In genomic region chr9:17628617-17629016, GRCh38 we compare ENCODE assay signal across 2 cellular contexts.
TF ChIP-seq lines count a peak whose summit lies in the region.

No MANE protein-coding gene starts in this region.

TF ChIP-seq in liver, 16 proteins besides CTCF, POLR2A, EP300 and RAD21 (continued from another document):
- TF ChIP-seq REST (IDR thresholded peaks at IDR 0.05) (no peak), ZBTB33 (IDR thresholded peaks at IDR 0.05) (no peak), JUND (IDR thresholded peaks at IDR 0.05) (no peak), FOXA1 (IDR thresholded peaks at IDR 0.05) (no peak), NR2F2 (IDR thresholded peaks at IDR 0.05) (no peak)
TF ChIP-seq in liver: peak in this region for 1.

TF ChIP-seq in HepG2, 621 proteins besides CTCF, POLR2A, EP300 and RAD21:
- TF ChIP-seq TEF (CRISPR knock-in tag; IDR thresholded peaks at IDR 0.05): no peak
- no peak for TF ChIP-seq PHB2 (IDR thresholded peaks at IDR 0.05; ENCODE audit: partially characterized antibody)
- TF ChIP-seq ZNF841 (CRISPR knock-in tag; IDR thresholded peaks at IDR 0.05; ENCODE audit: borderline replicate concordance): no peak
- no peak for TF ChIP-seq HMGXB3 (CRISPR knock-in tag; IDR thresholded peaks at IDR 0.05; ENCODE audit: borderline replicate concordance)
